Comparison of ENCODE assay signal across 11 cellular contexts in the genomic region with DNA sequence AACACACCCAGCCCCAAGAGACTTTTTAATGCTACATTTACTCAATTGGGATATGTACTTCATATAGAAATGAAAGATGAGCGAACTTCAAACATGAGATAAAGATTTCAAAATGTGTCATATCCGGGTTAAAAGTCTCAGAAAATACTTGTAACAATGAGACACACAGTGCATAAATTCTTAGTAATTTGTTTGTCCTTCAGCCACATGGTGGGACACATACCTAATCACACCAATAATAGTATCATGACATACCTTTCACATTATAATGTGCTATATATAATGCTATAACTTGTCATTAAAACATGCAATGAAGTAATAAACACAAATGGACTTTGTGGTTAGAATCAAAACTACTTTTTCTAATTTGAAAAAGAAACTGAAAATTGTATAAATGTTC.
DNase-seq lines count a peak whose midpoint lies in the region; ATAC-seq and TF ChIP-seq lines count a peak whose summit lies in the region.
"Had no signal": no experiment of that assay in that cellular context is flagged by ENCODE, and none has a peak within 500 bp of the region (broad histone marks: within the 10 kb centered on the region; RNA-seq: fewer than 3 reads in every experiment).

No MANE protein-coding gene starts in this region.

- BruUV-seq in A673 (replicated peaks; lab: Mats Ljungman, UMichigan) = no TSS peak

- ATAC-seq in GM19395 (IDR thresholded peaks at IDR 0.05; ENCODE audit: unreplicated experiment) (peak; percentile 48), HG03025 (IDR thresholded peaks at IDR 0.05; ENCODE audit: low FRiP score, unreplicated experiment) (peak; percentile 38), gastrocnemius medialis (no peak)
- ATAC-seq: CD8-positive, alpha-beta T cell; esophagus mucosa had no signal

- H3K36me3 Mint-ChIP-seq in T-helper 2 cell treated with Interferon-gamma antibody and Interleukin-4, amounts not matched to agents 5 μg/mL and 100 μg/mL, for 36 hours (ENCODE audit: low read depth) = no peaks in the 10 kb centered on the region
- H3K36me3 Mint-ChIP-seq: CD8-positive, alpha-beta T cell had no signal

- H3K4me3 ChIP-seq in gastrocnemius medialis (no peak overlapping the region), A673 (ENCODE audit: low read depth, low read length, poor library complexity, severe bottlenecking) (no peak overlapping the region), HAP-1 (no peak overlapping the region)
- H3K4me3 ChIP-seq: thyroid gland had no signal

- intact Hi-C loops in gastrocnemius medialis (cut with DNase I; ENCODE audit: low total_unique reads) = loop anchor here (10.0 kb wide), 1 partner anchor 644 kb away; no protein-coding TSS in a partner anchor
- intact Hi-C loops in A673 (cut with micrococcal nuclease; ENCODE audit: unreplicated experiment) = loop anchor here (5.0 kb wide), 1 partner anchor 263 kb away; no protein-coding TSS in a partner anchor

- POLR2A ChIA-PET in A673 (lab: Charles Lee; ENCODE audit: low non-redundant PET) = no interaction called here

- CTCF ChIA-PET in A673 (lab: Charles Lee) = no interaction called here

- no peaks in the 10 kb centered on the region for H3K4me1 ChIP-seq in gastrocnemius medialis
- peaks cover 3% of the 10 kb centered on the region for H3K4me1 ChIP-seq in A673 (ENCODE audit: insufficient read depth, low read length, poor library complexity, severe bottlenecking)
- H3K4me1 ChIP-seq in HAP-1 = peaks cover 13% of the 10 kb centered on the region

- no peak overlapping the region for H3K27ac ChIP-seq in gastrocnemius medialis
- no peak overlapping the region for H3K27ac ChIP-seq in A673 (ENCODE audit: low read depth, low read length, poor library complexity, severe bottlenecking)
- H3K27ac ChIP-seq: thyroid gland had no signal

- no peak for TF ChIP-seq POLR2A in gastrocnemius medialis (IDR thresholded peaks at IDR 0.05)

- DNase-seq in GM13977 (ENCODE audit: low spot score) (peak; percentile 59), gastrocnemius medialis (no peak), A673 (ENCODE audit: low spot score) (no peak), HAP-1 (ENCODE audit: low spot score in 2 of 2) (no peak)
- no peak for DNase-seq in T-helper 2 cell treated with Interferon-gamma antibody and Interleukin-4, amounts not matched to agents 5 μg/mL and 100 μg/mL, for 36 hours (ENCODE audit: low spot score)
- DNase-seq: activated CD4-positive, alpha-beta T cell treated with anti-CD3 and anti-CD28 coated beads for 4 hours; CD8-positive, alpha-beta T cell; thyroid gland had no signal

- H3K36me3 ChIP-seq in gastrocnemius medialis = no peaks in the 10 kb centered on the region
- no peaks in the 10 kb centered on the region for H3K36me3 ChIP-seq in A673 (ENCODE audit: insufficient read depth, low read length, poor library complexity, severe bottlenecking)
- H3K36me3 ChIP-seq in HAP-1 (replicated peaks) = no peaks in the 10 kb centered on the region
- H3K36me3 ChIP-seq: thyroid gland had no signal

- TF ChIP-seq CTCF in GM13977 (IDR thresholded peaks at IDR 0.05; ENCODE audit: extremely low read depth, insufficient read depth, missing control alignments) (no peak), gastrocnemius medialis (IDR thresholded peaks at IDR 0.05 in 4 of 5, conservative IDR thresholded peaks at IDR 0.05 in 1 of 5) (no peak), A673 (conservative IDR thresholded peaks at IDR 0.05; ENCODE audit: low read depth, low read length) (no peak)

- in situ Hi-C loops in GM13977 (cut with MboI; ENCODE audit: low pct_unique_long_range_greater_than_20kb, low sequenced_read_pairs, unreplicated experiment) = loop anchor here (25.0 kb wide), 1 partner anchor 607 kb away; no protein-coding TSS in a partner anchor
- in situ Hi-C loops in gastrocnemius medialis (cut with MboI; ENCODE audit: low sequenced_read_pairs in 4 of 4) = loop anchor here in 3 of 4 donors (10.0 to 25.0 kb wide), 2 partner anchors 604 to 607 kb away; no protein-coding TSS in a partner anchor
- in situ Hi-C loops in HAP-1 (cut with MboI; ENCODE audit: low sequenced_read_pairs) = loop anchor here (5.0 to 25.0 kb wide), 2 partner anchors 387 to 607 kb away; no protein-coding TSS in a partner anchor

- no peaks in the 10 kb centered on the region for H3K27me3 Mint-ChIP-seq in T-helper 2 cell treated with Interferon-gamma antibody and Interleukin-4, amounts not matched to agents 5 μg/mL and 100 μg/mL, for 36 hours (ENCODE audit: low read depth)

- no peaks in the 10 kb centered on the region for H3K9me3 ChIP-seq in gastrocnemius medialis
- H3K9me3 ChIP-seq in A673 (ENCODE audit: low read depth, low read length, poor library complexity, severe bottlenecking) = no peaks in the 10 kb centered on the region
- no peaks in the 10 kb centered on the region for H3K9me3 ChIP-seq in HAP-1
- H3K9me3 ChIP-seq: thyroid gland had no signal

- peak overlapping the region; percentile 91 for H3K27ac Mint-ChIP-seq in T-helper 2 cell treated with Interferon-gamma antibody and Interleukin-4, amounts not matched to agents 5 μg/mL and 100 μg/mL, for 36 hours

- H3K9me3 Mint-ChIP-seq in T-helper 2 cell treated with Interferon-gamma antibody and Interleukin-4, amounts not matched to agents 5 μg/mL and 100 μg/mL, for 36 hours = no peaks in the 10 kb centered on the region
- H3K9me3 Mint-ChIP-seq: CD8-positive, alpha-beta T cell had no signal

- no peaks in the 10 kb centered on the region for H3K27me3 ChIP-seq in gastrocnemius medialis
- no peaks in the 10 kb centered on the region for H3K27me3 ChIP-seq in A673 (replicated peaks; ENCODE audit: insufficient read depth, low read depth, low read length, poor library complexity)
- H3K27me3 ChIP-seq in HAP-1 (ENCODE audit: low read depth) = no peaks in the 10 kb centered on the region
- H3K27me3 ChIP-seq: thyroid gland had no signal

- peak overlapping the region; percentile 81 for H3K4me3 Mint-ChIP-seq in T-helper 2 cell treated with Interferon-gamma antibody and Interleukin-4, amounts not matched to agents 5 μg/mL and 100 μg/mL, for 36 hours
- H3K4me3 Mint-ChIP-seq: CD8-positive, alpha-beta T cell had no signal

- H3K4me1 Mint-ChIP-seq in T-helper 2 cell treated with Interferon-gamma antibody and Interleukin-4, amounts not matched to agents 5 μg/mL and 100 μg/mL, for 36 hours (ENCODE audit: low read depth) = peaks cover 39% of the 10 kb centered on the region

Comparison
In these comparisons a context has a peak if more than half of its experiments do, and no peak if none do; other contexts are left out.
1. ATAC-seq: peak in GM19395 (single experiment) and HG03025 (single experiment); none in gastrocnemius medialis (0 of 2).